Comparison of ENCODE assay signal across 21 cellular contexts in the genomic region with DNA sequence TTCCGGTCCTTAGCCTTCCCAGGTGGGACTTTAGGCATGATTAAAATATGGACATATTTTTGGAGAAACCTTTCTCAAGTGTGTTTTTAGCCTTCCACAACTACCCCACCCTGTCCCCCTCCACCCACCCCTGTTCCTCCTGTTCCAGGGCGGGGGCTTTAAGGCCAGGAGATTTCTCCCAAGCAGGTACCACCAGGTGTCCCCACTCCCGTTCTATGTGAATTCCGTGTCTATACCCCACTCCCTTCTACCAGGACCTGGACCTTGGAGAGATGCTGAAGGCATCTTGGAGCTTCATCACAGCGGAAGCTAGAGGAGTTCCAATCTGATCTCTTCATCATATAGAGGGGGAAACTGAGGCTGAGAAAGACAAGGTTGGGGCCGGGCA. TPM values are rescaled to one million over a fixed set of nuclear protein-coding genes. Genes with fewer than 3 reads are reported as not detected.
DNase-seq lines count a peak whose midpoint lies in the region; ATAC-seq and TF ChIP-seq lines count a peak whose summit lies in the region.
"Had no signal": no experiment of that assay in that cellular context is flagged by ENCODE, and none has a peak within 500 bp of the region (broad histone marks: within the 10 kb centered on the region; RNA-seq: fewer than 3 reads in every experiment).

No MANE protein-coding gene starts in this region.

- H3K4me3 Mint-ChIP-seq in stimulated activated naive B cell treated with anti-CD40 and anti-IgM and Interleukin-4, amounts not matched to agents 10 μg/mL and 1 μg/mL and 100 μg/mL, for 72 hours: no peak overlapping the region
- H3K4me3 Mint-ChIP-seq: T-cell had no signal

- peaks cover 55 to 72% of the 10 kb centered on the region in 2 donors for H3K27me3 Mint-ChIP-seq in stimulated activated naive B cell treated with anti-CD40 and anti-IgM and Interleukin-4, amounts not matched to agents 10 μg/mL and 1 μg/mL and 100 μg/mL, for 72 hours

- TF ChIP-seq CTCF in GM13976 (IDR thresholded peaks at IDR 0.05; ENCODE audit: borderline replicate concordance, control extremely low read depth, extremely low read depth, insufficient read depth, missing control alignments): no peak

- H3K4me3 ChIP-seq in H7 (ENCODE audit: insufficient read depth, low read depth, low read length): no peak overlapping the region
- H3K4me3 ChIP-seq: GM23248 had no signal

- peak; percentile 22 for DNase-seq in GM13976 (ENCODE audit: low spot score)
- DNase-seq in H7: peak; percentile 65
- peak; percentile 11 for DNase-seq in epidermal melanocyte (ENCODE audit: insufficient read length, low spot score)
- DNase-seq in stimulated activated naive B cell treated with anti-CD40 and anti-IgM and Interleukin-4, amounts not matched to agents 10 μg/mL and 1 μg/mL and 100 μg/mL, for 72 hours: no peak
- DNase-seq in activated naive CD4-positive, alpha-beta T cell treated with anti-CD3 and anti-CD28 coated beads, Interleukin-2, amount 50 U/mL, for 16 hours: no peak
- DNase-seq: CD4-positive, CD25-positive, alpha-beta regulatory T cell; DMS79; KBM-7; MM.1S; NCI-H1092; NCI-H1436; NCI-H187 treated with DMSO at 0.1 percent for 48 hours; NCI-H2107; NCI-H510A; NK-92 treated with Interleukin-12 subunit alpha and Interleukin-12 subunit beta, amount 100 ng/mL, for 24 hours; SIG-M5; T-cell had no signal

- peak overlapping the region; percentile 47 for H3K27ac Mint-ChIP-seq in stimulated activated naive B cell treated with anti-CD40 and anti-IgM and Interleukin-4, amounts not matched to agents 10 μg/mL and 1 μg/mL and 100 μg/mL, for 72 hours
- H3K27ac Mint-ChIP-seq: CD4-positive, CD25-positive, alpha-beta regulatory T cell; T-cell had no signal

- H3K4me1 Mint-ChIP-seq in stimulated activated naive B cell treated with anti-CD40 and anti-IgM and Interleukin-4, amounts not matched to agents 10 μg/mL and 1 μg/mL and 100 μg/mL, for 72 hours: peaks cover 14 to 17% of the 10 kb centered on the region in 2 donors
- H3K4me1 Mint-ChIP-seq: T-cell had no signal

- no peak for ATAC-seq in stimulated activated naive B cell treated with anti-CD40 and anti-IgM and Interleukin-4, amounts not matched to agents 10 μg/mL and 1 μg/mL and 100 μg/mL, for 72 hours (replicated peaks)
- ATAC-seq in GM21526 (IDR thresholded peaks at IDR 0.05; ENCODE audit: low FRiP score, unreplicated experiment) (no peak), HG02642 (IDR thresholded peaks at IDR 0.05; ENCODE audit: poor library complexity, unreplicated experiment) (no peak)
- ATAC-seq: SK-N-SH treated with all-trans-retinoic acid at 6 μM for 48 hours, T-cell had no signal

- no peaks in the 10 kb centered on the region for H3K36me3 Mint-ChIP-seq in stimulated activated naive B cell treated with anti-CD40 and anti-IgM and Interleukin-4, amounts not matched to agents 10 μg/mL and 1 μg/mL and 100 μg/mL, for 72 hours
- H3K36me3 Mint-ChIP-seq: T-cell had no signal

- H3K36me3 ChIP-seq in H7 (replicated peaks; ENCODE audit: control insufficient read depth, insufficient read depth, low read length): no peaks in the 10 kb centered on the region

- no peaks in the 10 kb centered on the region for H3K9me3 Mint-ChIP-seq in stimulated activated naive B cell treated with anti-CD40 and anti-IgM and Interleukin-4, amounts not matched to agents 10 μg/mL and 1 μg/mL and 100 μg/mL, for 72 hours
- H3K9me3 Mint-ChIP-seq: T-cell had no signal

- no peaks in the 10 kb centered on the region; the same call in 1 of the 2 replicates for H3K27me3 ChIP-seq in H7 (ENCODE audit: control insufficient read depth, insufficient read depth, low read length)

- in situ Hi-C loops in GM13976 (cut with MboI; ENCODE audit: low sequenced_read_pairs, unreplicated experiment): no loop called here

RNA-seq across cellular contexts. Expression of a gene that starts 9.7 kb away (rescaled TPM):
- 0.69 and 1.8 TPM in 2 replicates for total RNA-seq in H7 (2014; rRNA removed; shearing (Covaris generic))
- total RNA-seq: CD4-positive, CD25-positive, alpha-beta regulatory T cell; GM23248; T-cell had no signal

Comparison
In these comparisons a context has a peak if more than half of its experiments do, and no peak if none do; other contexts are left out.
1. DNase-seq: peak in GM13976 (single experiment), H7 (single experiment) and epidermal melanocyte (single experiment); none in stimulated activated naive B cell treated with anti-CD40 and anti-IgM and Interleukin-4, amounts not matched to agents 10 μg/mL and 1 μg/mL and 100 μg/mL, for 72 hours (single experiment) and activated naive CD4-positive, alpha-beta T cell treated with anti-CD3 and anti-CD28 coated beads, Interleukin-2, amount 50 U/mL, for 16 hours (single experiment).